1 cellular context compared by ENCODE assay signal in the genomic region with DNA sequence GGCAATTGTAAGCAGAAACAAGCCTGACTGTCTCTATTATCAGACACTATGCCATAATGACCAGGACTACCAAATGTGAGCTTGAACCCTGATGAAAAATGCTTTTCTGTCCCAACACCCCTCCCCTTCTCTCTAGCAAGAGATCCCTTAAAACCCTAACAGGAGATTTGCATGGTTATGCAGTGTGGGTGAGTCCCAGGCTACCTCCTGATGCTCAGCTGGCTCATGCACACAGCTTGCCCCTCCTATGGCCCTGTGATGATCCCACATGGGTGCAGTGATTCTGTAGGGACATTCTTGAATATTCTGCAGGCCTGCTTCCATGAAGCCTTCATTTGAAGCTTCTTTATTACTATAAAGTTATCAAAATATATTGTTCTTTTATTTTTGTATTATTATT.
TF ChIP-seq lines count a peak whose summit lies in the region.

No MANE protein-coding gene starts in this region.

TF ChIP-seq in GM23338, 12 proteins besides CTCF, POLR2A, EP300 and RAD21 (continued from another document):
- TF ChIP-seq, protein P1, sequence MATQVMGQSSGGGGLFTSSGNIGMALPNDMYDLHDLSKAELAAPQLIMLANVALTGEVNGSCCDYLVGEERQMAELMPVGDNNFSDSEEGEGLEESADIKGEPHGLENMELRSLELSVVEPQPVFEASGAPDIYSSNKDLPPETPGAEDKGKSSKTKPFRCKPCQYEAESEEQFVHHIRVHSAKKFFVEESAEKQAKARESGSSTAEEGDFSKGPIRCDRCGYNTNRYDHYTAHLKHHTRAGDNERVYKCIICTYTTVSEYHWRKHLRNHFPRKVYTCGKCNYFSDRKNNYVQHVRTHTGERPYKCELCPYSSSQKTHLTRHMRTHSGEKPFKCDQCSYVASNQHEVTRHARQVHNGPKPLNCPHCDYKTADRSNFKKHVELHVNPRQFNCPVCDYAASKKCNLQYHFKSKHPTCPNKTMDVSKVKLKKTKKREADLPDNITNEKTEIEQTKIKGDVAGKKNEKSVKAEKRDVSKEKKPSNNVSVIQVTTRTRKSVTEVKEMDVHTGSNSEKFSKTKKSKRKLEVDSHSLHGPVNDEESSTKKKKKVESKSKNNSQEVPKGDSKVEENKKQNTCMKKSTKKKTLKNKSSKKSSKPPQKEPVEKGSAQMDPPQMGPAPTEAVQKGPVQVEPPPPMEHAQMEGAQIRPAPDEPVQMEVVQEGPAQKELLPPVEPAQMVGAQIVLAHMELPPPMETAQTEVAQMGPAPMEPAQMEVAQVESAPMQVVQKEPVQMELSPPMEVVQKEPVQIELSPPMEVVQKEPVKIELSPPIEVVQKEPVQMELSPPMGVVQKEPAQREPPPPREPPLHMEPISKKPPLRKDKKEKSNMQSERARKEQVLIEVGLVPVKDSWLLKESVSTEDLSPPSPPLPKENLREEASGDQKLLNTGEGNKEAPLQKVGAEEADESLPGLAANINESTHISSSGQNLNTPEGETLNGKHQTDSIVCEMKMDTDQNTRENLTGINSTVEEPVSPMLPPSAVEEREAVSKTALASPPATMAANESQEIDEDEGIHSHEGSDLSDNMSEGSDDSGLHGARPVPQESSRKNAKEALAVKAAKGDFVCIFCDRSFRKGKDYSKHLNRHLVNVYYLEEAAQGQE (IDR thresholded peaks at IDR 0.05; ENCODE audit: unreplicated experiment): no peak
- no peak for TF ChIP-seq STAT1 (IDR thresholded peaks at IDR 0.05; ENCODE audit: unreplicated experiment)
- TF ChIP-seq NANOG (IDR thresholded peaks at IDR 0.05; ENCODE audit: borderline replicate concordance): no peak
- TF ChIP-seq JUNB (IDR thresholded peaks at IDR 0.05; ENCODE audit: unreplicated experiment): no peak
- TF ChIP-seq ZNF331 (CRISPR knock-in tag; IDR thresholded peaks at IDR 0.05; ENCODE audit: low read depth): no peak
- TF ChIP-seq, protein P2, sequence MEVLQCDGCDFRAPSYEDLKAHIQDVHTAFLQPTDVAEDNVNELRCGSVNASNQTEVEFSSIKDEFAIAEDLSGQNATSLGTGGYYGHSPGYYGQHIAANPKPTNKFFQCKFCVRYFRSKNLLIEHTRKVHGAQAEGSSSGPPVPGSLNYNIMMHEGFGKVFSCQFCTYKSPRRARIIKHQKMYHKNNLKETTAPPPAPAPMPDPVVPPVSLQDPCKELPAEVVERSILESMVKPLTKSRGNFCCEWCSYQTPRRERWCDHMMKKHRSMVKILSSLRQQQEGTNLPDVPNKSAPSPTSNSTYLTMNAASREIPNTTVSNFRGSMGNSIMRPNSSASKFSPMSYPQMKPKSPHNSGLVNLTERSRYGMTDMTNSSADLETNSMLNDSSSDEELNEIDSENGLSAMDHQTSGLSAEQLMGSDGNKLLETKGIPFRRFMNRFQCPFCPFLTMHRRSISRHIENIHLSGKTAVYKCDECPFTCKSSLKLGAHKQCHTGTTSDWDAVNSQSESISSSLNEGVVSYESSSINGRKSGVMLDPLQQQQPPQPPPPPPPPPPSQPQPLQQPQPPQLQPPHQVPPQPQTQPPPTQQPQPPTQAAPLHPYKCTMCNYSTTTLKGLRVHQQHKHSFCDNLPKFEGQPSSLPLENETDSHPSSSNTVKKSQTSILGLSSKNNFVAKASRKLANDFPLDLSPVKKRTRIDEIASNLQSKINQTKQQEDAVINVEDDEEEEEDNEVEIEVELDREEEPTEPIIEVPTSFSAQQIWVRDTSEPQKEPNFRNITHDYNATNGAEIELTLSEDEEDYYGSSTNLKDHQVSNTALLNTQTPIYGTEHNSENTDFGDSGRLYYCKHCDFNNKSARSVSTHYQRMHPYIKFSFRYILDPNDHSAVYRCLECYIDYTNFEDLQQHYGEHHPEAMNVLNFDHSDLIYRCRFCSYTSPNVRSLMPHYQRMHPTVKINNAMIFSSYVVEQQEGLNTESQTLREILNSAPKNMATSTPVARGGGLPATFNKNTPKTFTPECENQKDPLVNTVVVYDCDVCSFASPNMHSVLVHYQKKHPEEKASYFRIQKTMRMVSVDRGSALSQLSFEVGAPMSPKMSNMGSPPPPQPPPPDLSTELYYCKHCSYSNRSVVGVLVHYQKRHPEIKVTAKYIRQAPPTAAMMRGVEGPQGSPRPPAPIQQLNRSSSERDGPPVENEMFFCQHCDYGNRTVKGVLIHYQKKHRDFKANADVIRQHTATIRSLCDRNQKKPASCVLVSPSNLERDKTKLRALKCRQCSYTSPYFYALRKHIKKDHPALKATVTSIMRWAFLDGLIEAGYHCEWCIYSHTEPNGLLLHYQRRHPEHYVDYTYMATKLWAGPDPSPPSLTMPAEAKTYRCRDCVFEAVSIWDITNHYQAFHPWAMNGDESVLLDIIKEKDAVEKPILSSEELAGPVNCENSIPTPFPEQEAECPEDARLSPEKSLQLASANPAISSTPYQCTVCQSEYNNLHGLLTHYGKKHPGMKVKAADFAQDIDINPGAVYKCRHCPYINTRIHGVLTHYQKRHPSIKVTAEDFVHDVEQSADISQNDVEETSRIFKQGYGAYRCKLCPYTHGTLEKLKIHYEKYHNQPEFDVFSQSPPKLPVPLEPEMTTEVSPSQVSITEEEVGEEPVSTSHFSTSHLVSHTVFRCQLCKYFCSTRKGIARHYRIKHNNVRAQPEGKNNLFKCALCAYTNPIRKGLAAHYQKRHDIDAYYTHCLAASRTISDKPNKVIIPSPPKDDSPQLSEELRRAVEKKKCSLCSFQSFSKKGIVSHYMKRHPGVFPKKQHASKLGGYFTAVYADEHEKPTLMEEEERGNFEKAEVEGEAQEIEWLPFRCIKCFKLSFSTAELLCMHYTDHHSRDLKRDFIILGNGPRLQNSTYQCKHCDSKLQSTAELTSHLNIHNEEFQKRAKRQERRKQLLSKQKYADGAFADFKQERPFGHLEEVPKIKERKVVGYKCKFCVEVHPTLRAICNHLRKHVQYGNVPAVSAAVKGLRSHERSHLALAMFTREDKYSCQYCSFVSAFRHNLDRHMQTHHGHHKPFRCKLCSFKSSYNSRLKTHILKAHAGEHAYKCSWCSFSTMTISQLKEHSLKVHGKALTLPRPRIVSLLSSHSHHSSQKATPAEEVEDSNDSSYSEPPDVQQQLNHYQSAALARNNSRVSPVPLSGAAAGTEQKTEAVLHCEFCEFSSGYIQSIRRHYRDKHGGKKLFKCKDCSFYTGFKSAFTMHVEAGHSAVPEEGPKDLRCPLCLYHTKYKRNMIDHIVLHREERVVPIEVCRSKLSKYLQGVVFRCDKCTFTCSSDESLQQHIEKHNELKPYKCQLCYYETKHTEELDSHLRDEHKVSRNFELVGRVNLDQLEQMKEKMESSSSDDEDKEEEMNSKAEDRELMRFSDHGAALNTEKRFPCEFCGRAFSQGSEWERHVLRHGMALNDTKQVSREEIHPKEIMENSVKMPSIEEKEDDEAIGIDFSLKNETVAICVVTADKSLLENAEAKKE (CRISPR knock-in tag; IDR thresholded peaks at IDR 0.05): no peak
- no peak for TF ChIP-seq ZNF114 (CRISPR knock-in tag; IDR thresholded peaks at IDR 0.05)
- no peak for TF ChIP-seq POLR2AphosphoS5 (IDR thresholded peaks at IDR 0.05; ENCODE audit: low read depth)
- TF ChIP-seq EZH2 (IDR thresholded peaks at IDR 0.05; ENCODE audit: low read depth, unreplicated experiment): no peak
- TF ChIP-seq CREB1 (CRISPR knock-in tag; IDR thresholded peaks at IDR 0.05; ENCODE audit: low read depth): no peak
